29 cellular contexts compared by ENCODE assay signal in genomic region chr10:67433276-67433675, GRCh38.
"Had no signal": no experiment of that assay in that cellular context is flagged by ENCODE, and none has a peak within 500 bp of the region (broad histone marks: within the 10 kb centered on the region; RNA-seq: fewer than 3 reads in every experiment).

No MANE protein-coding gene starts in this region.

- H3K36me3 Mint-ChIP-seq: activated CD8-positive, alpha-beta memory T cell treated with anti-CD3 and anti-CD28 coated beads, Interleukin-2, amount 10 ng/mL, durations not matched to agents 7 days and 5 days; activated naive CD4-positive, alpha-beta T cell treated with anti-CD3 and anti-CD28 coated beads, Interleukin-2, amount 50 U/mL, for 24 hours; IgD-negative memory B cell had no signal

- H3K9me3 ChIP-seq: ascending aorta, body of pancreas, SJSA1 had no signal

- ATAC-seq: activated CD8-positive, alpha-beta memory T cell treated with anti-CD3 and anti-CD28 coated beads, Interleukin-2, amount 10 ng/mL, durations not matched to agents 7 days and 5 days; body of pancreas; SK-N-SH treated with all-trans-retinoic acid at 6 μM for 48 hours; T-helper 17 cell had no signal

- H3K27ac Mint-ChIP-seq: activated B cell treated with CpG ODN at 0.5 μM for 24 hours; activated CD4-positive, alpha-beta T cell treated with anti-CD3 and anti-CD28 coated beads, Interleukin-2, amount 10 ng/mL, durations not matched to agents 24 days and 14 days; activated CD8-positive, alpha-beta memory T cell treated with anti-CD3 and anti-CD28 coated beads, Interleukin-2, amount 10 ng/mL, durations not matched to agents 7 days and 5 days; activated naive CD4-positive, alpha-beta T cell treated with anti-CD3 and anti-CD28 coated beads, Interleukin-2, amount 50 U/mL, for 24 hours; activated T-cell treated with anti-CD3 and anti-CD28 coated beads, Interleukin-2, amount 50 U/mL, for 24 hours; activated T-helper 1 cell treated with anti-CD3 and anti-CD28 coated beads, Interleukin-12 subunit alpha, Interleukin-12 subunit beta, Interleukin-2, Interleukin-4 antibody, amounts not matched to agents 30 ng/mL and 10 ng/mL and 1 ng/mL, durations not matched to agents 14 hours and 24 hours and 36 hours; IgD-negative memory B cell; T-helper 17 cell had no signal

- H3K4me1 ChIP-seq: ascending aorta, body of pancreas, SJSA1 had no signal

- H3K36me3 ChIP-seq: ascending aorta, SJSA1 had no signal

- H3K27me3 ChIP-seq: ascending aorta, body of pancreas, SJSA1 had no signal

- H3K9me3 Mint-ChIP-seq: activated CD4-positive, alpha-beta T cell treated with anti-CD3 and anti-CD28 coated beads, Interleukin-2, amount 10 ng/mL, durations not matched to agents 24 days and 14 days; activated T-helper 1 cell treated with anti-CD3 and anti-CD28 coated beads, Interleukin-12 subunit alpha, Interleukin-12 subunit beta, Interleukin-2, Interleukin-4 antibody, amounts not matched to agents 30 ng/mL and 10 ng/mL and 1 ng/mL, durations not matched to agents 14 hours and 24 hours and 36 hours had no signal

- H3K27ac ChIP-seq: ascending aorta, body of pancreas, SJSA1 had no signal

- H3K27me3 Mint-ChIP-seq: activated B cell treated with CpG ODN at 0.5 μM for 24 hours; activated CD4-positive, alpha-beta T cell treated with anti-CD3 and anti-CD28 coated beads, Interleukin-2, amount 10 ng/mL, durations not matched to agents 24 days and 14 days; activated CD8-positive, alpha-beta memory T cell treated with anti-CD3 and anti-CD28 coated beads, Interleukin-2, amount 10 ng/mL, durations not matched to agents 7 days and 5 days; IgD-negative memory B cell; T-helper 17 cell had no signal

- H3K4me3 ChIP-seq: ascending aorta, body of pancreas, SJSA1 had no signal

- H3K4me3 Mint-ChIP-seq: activated B cell treated with CpG ODN at 0.5 μM for 24 hours; activated CD4-positive, alpha-beta T cell treated with anti-CD3 and anti-CD28 coated beads, Interleukin-2, amount 10 ng/mL, durations not matched to agents 24 days and 14 days; activated CD8-positive, alpha-beta memory T cell treated with anti-CD3 and anti-CD28 coated beads, Interleukin-2, amount 10 ng/mL, durations not matched to agents 7 days and 5 days; activated naive CD4-positive, alpha-beta T cell treated with anti-CD3 and anti-CD28 coated beads, Interleukin-2, amount 50 U/mL, for 24 hours; activated T-cell treated with anti-CD3 and anti-CD28 coated beads, Interleukin-2, amount 50 U/mL, for 24 hours; activated T-helper 1 cell treated with anti-CD3 and anti-CD28 coated beads, Interleukin-12 subunit alpha, Interleukin-12 subunit beta, Interleukin-2, Interleukin-4 antibody, amounts not matched to agents 30 ng/mL and 10 ng/mL and 1 ng/mL, durations not matched to agents 14 hours and 24 hours and 36 hours; central memory CD8-positive, alpha-beta T cell; IgD-negative memory B cell; T-helper 17 cell had no signal

- DNase-seq: activated B cell treated with CpG ODN at 0.5 μM for 24 hours; activated CD4-positive, alpha-beta T cell treated with anti-CD3 and anti-CD28 coated beads for 1 hour; activated CD4-positive, alpha-beta T cell treated with anti-CD3 and anti-CD28 coated beads, Interleukin-2, amount 10 ng/mL, durations not matched to agents 24 days and 14 days; activated CD4-positive, alpha-beta T cell treated with anti-CD3 and anti-CD28 coated beads, Interleukin-2, amount 50 U/mL, for 48 hours; activated CD8-positive, alpha-beta memory T cell treated with anti-CD3 and anti-CD28 coated beads, Interleukin-2, amount 10 ng/mL, durations not matched to agents 7 days and 5 days; activated effector memory CD4-positive, alpha-beta T cell treated with Interleukin-2 at 50 U/mL for 16 hours; activated naive CD4-positive, alpha-beta T cell; activated T-cell treated with anti-CD3 and anti-CD28 coated beads, Interleukin-2, amount 50 U/mL, for 24 hours; amniotic stem cell; body of pancreas; KG1; NCI-H1092 treated with DMSO at 0.1 percent for 48 hours; NCI-H1417 treated with DMSO at 0.1 percent for 48 hours; NCI-H1694; NCI-H2029; NCI-H2107; NCI-H2171 treated with DMSO at 0.1 percent for 48 hours; NCI-H226; NCI-H526; NCI-H774; T-helper 17 cell; T-helper 9 cell had no signal

- H3K4me1 Mint-ChIP-seq: activated B cell treated with CpG ODN at 0.5 μM for 24 hours; activated CD4-positive, alpha-beta T cell treated with anti-CD3 and anti-CD28 coated beads, Interleukin-2, amount 10 ng/mL, durations not matched to agents 24 days and 14 days; activated CD8-positive, alpha-beta memory T cell treated with anti-CD3 and anti-CD28 coated beads, Interleukin-2, amount 10 ng/mL, durations not matched to agents 7 days and 5 days; activated naive CD4-positive, alpha-beta T cell treated with anti-CD3 and anti-CD28 coated beads, Interleukin-2, amount 50 U/mL, for 24 hours; central memory CD8-positive, alpha-beta T cell; IgD-negative memory B cell; T-helper 17 cell had no signal
